Comparison of ENCODE assay signal across 1 cellular context in genomic region chr19:13849991-13850909, GRCh38.
TF ChIP-seq lines count a peak whose summit lies in the region.

No MANE protein-coding gene starts in this region.

TF ChIP-seq in K562, 482 proteins besides CTCF, POLR2A, EP300 and RAD21 (continued from another document):
- 0 out of 2 replicates have a peak, but pooled peaks have one; percentile 46 for TF ChIP-seq ZBTB40 (IDR thresholded peaks at IDR 0.05)
- no peak for TF ChIP-seq ZBTB40 (CRISPR knock-in tag; IDR thresholded peaks at IDR 0.05)
- peak; percentile 41 for TF ChIP-seq NFIC (IDR thresholded peaks at IDR 0.05)
- TF ChIP-seq ZNF584 (CRISPR knock-in tag; IDR thresholded peaks at IDR 0.05; ENCODE audit: low read depth), result no peak
- no peak for TF ChIP-seq XRCC4 (IDR thresholded peaks at IDR 0.05; ENCODE audit: extremely low read depth, insufficient read depth, insufficient read length)
- no peak for TF ChIP-seq ZNF274 (IDR thresholded peaks at IDR 0.05; ENCODE audit: borderline replicate concordance, low read depth, low read length)
- peak; percentile 65; the same call in 1 of the 2 replicates for TF ChIP-seq ZNF644 (tag; IDR thresholded peaks at IDR 0.05; ENCODE audit: low read depth)
- peak; percentile 92 for TF ChIP-seq SMAD4 (CRISPR knock-in tag; conservative IDR thresholded peaks at IDR 0.05)
- no peak for TF ChIP-seq POLR2H (tag; IDR thresholded peaks at IDR 0.05; ENCODE audit: low read depth)
- peak; percentile 40; the same call in 1 of the 2 replicates for TF ChIP-seq BHLHE40 (IDR thresholded peaks at IDR 0.05; ENCODE audit: low read length)
- TF ChIP-seq NR0B1 (IDR thresholded peaks at IDR 0.05; ENCODE audit: partially characterized antibody), result no peak
- peak; percentile 72; the same call in 1 of the 2 replicates for TF ChIP-seq ZNF197 (CRISPR knock-in tag; IDR thresholded peaks at IDR 0.05; ENCODE audit: low read depth)
- TF ChIP-seq RBM14 (IDR thresholded peaks at IDR 0.05; ENCODE audit: borderline replicate concordance, insufficient read depth, low read depth, low read length), result no peak
- TF ChIP-seq THAP12 (CRISPR knock-in tag; IDR thresholded peaks at IDR 0.05), result peak; percentile 49; the same call in 1 of the 2 replicates
- TF ChIP-seq TGIF2 (CRISPR knock-in tag; IDR thresholded peaks at IDR 0.05), result no peak
- TF ChIP-seq ESRRA (IDR thresholded peaks at IDR 0.05; ENCODE audit: borderline replicate concordance, low read depth), result peak; percentile 54; the same call in 1 of the 2 replicates
- no peak for TF ChIP-seq ZNF780A (CRISPR knock-in tag; IDR thresholded peaks at IDR 0.05)
- no peak for TF ChIP-seq ZNF282 (CRISPR knock-in tag; IDR thresholded peaks at IDR 0.05)
- peak; percentile 31; the same call in 1 of the 2 replicates for TF ChIP-seq PML (IDR thresholded peaks at IDR 0.05; ENCODE audit: low read length)
- peak in 1 of 2 experiments; percentile 80 for TF ChIP-seq E2F6 (IDR thresholded peaks at IDR 0.05; ENCODE audit: borderline replicate concordance in 1 of 2, extremely low read depth in 1 of 2, insufficient read depth in 1 of 2, insufficient read length in 1 of 2, low read depth in 1 of 2, low read length in 1 of 2, poor library complexity in 1 of 2, severe bottlenecking in 1 of 2)
- no peak for TF ChIP-seq ZFP91 (CRISPR knock-in tag; IDR thresholded peaks at IDR 0.05)
- peak; percentile 96 for TF ChIP-seq BCOR (IDR thresholded peaks at IDR 0.05)
- peak; percentile 74 for TF ChIP-seq CHD1 (IDR thresholded peaks at IDR 0.05; ENCODE audit: low read length)
- peak; percentile 88 for TF ChIP-seq KLF1 (tag; IDR thresholded peaks at IDR 0.05)
- no peak for TF ChIP-seq ZNF507 (tag; conservative IDR thresholded peaks at IDR 0.05)
- 0 out of 2 replicates have a peak, but pooled peaks have one; percentile 27 for TF ChIP-seq CREB3L1 (IDR thresholded peaks at IDR 0.05; ENCODE audit: borderline replicate concordance, low read depth)
- no peak for TF ChIP-seq FOXO4 (CRISPR knock-in tag; IDR thresholded peaks at IDR 0.05)
- TF ChIP-seq HINFP (tag; conservative IDR thresholded peaks at IDR 0.05; ENCODE audit: low read depth), result no peak
- TF ChIP-seq MAZ (CRISPR knock-in tag; conservative IDR thresholded peaks at IDR 0.05 in 1 of 2, IDR thresholded peaks at IDR 0.05 in 1 of 2), result peak; percentile 58 to 68
- TF ChIP-seq MITF (IDR thresholded peaks at IDR 0.05), result peak; percentile 78
- no peak for TF ChIP-seq ZNF175 (CRISPR knock-in tag; IDR thresholded peaks at IDR 0.05; ENCODE audit: low read depth)
- TF ChIP-seq ZNF384 (IDR thresholded peaks at IDR 0.05; ENCODE audit: low read depth, low read length), result no peak
- TF ChIP-seq ZNF639 (CRISPR knock-in tag; conservative IDR thresholded peaks at IDR 0.05 in 1 of 2, IDR thresholded peaks at IDR 0.05 in 1 of 2), result peak in 1 of 2 experiments; percentile 48; a peak in 1 of 4 replicates
TF ChIP-seq in K562: peak in this region for 83.
